In genomic region chr14:59360923-59361794, GRCh38 we compare ENCODE assay signal across 8 cellular contexts.
DNase-seq lines count a peak whose midpoint lies in the region; ATAC-seq, FAIRE-seq and TF ChIP-seq lines count a peak whose summit lies in the region.

No MANE protein-coding gene starts in this region.

- TF ChIP-seq CTCF in WTC11 (IDR thresholded peaks at IDR 0.05), result no peak
- no peak for TF ChIP-seq CTCF in kidney (IDR thresholded peaks at IDR 0.05; ENCODE audit: borderline replicate concordance, extremely low read depth, insufficient read depth)

- peaks cover 0 to 2% of the 10 kb centered on the region in 2 donors for H3K4me1 ChIP-seq in kidney (ENCODE audit: control insufficient read depth in 1 of 2, insufficient read depth in 1 of 2, low read depth in 1 of 2, low read length in 2 of 2)

- no peak; the same call in 1 of the 2 replicates for ATAC-seq in WTC11
- ATAC-seq in HG03039 (IDR thresholded peaks at IDR 0.05; ENCODE audit: unreplicated experiment), result no peak
- ATAC-seq in HG03460 (IDR thresholded peaks at IDR 0.05; ENCODE audit: unreplicated experiment), result no peak

- intact Hi-C loops in kidney (cut with DNase I), result no loop called here

- no peaks in the 10 kb centered on the region; the same call in 1 of the 2 replicates for H3K36me3 Mint-ChIP-seq in WTC11

- peak; percentile 34 for DNase-seq in ELF-1 (ENCODE audit: low read depth, low spot score)
- DNase-seq in NCI-H2081 (lab: John Stamatoyannopoulos, UW), result peak; percentile 55 to 82
- no peak for DNase-seq in WTC11 (ENCODE audit: low spot score)
- DNase-seq in kidney, result peak; percentile 79
- peak; percentile 89 for DNase-seq in urothelium cell line (ENCODE audit: low spot score)
- DNase-seq in central memory CD4-positive, alpha-beta T cell, result no peak

- H3K9ac ChIP-seq in kidney (ENCODE audit: low read length in 2 of 2), result no peak overlapping the region

- no peak overlapping the region for H3K27ac ChIP-seq in kidney (ENCODE audit: low read depth in 2 of 2, low read length in 2 of 2)

- H3K4me3 Mint-ChIP-seq in WTC11, result no peak overlapping the region

- CTCF ChIA-PET in WTC11 (lab: Charles Lee), result no interaction called here

- peaks cover 0 to 3% of the 10 kb centered on the region in 2 donors for H3K36me3 ChIP-seq in kidney (ENCODE audit: control insufficient read depth in 1 of 2, insufficient read depth in 2 of 2, low read length in 2 of 2)

- POLR2A ChIA-PET in WTC11 (lab: Charles Lee), result no interaction called here

- H3K27me3 Mint-ChIP-seq in WTC11 (ENCODE audit: low read depth), result no peaks in the 10 kb centered on the region

- peaks cover 14% of the 10 kb centered on the region for H3K4me1 Mint-ChIP-seq in WTC11

- 0 out of 2 replicates have a peak overlapping the region, but pooled peaks have one; percentile 16 for H3K27ac Mint-ChIP-seq in WTC11

- no peaks in the 10 kb centered on the region for H3K9me3 ChIP-seq in kidney (ENCODE audit: control insufficient read depth in 1 of 2, low read length in 2 of 2)

- H3K9me3 Mint-ChIP-seq in WTC11, result no peaks in the 10 kb centered on the region

- H3K4me3 ChIP-seq in kidney (ENCODE audit: low read length in 2 of 2), result no peak overlapping the region

- FAIRE-seq in kidney (lab: Jason Lieb, UNC) (no peak), urothelium cell line (lab: Jason Lieb, UNC) (peak; percentile 96)

TF ChIP-seq in WTC11, 78 proteins besides CTCF, POLR2A, EP300 and RAD21:
- TF ChIP-seq SMAD3 (CRISPR knock-in tag; IDR thresholded peaks at IDR 0.05; ENCODE audit: borderline replicate concordance) (no peak), TP53 (CRISPR knock-in tag; IDR thresholded peaks at IDR 0.05) (no peak), USF2 (CRISPR knock-in tag; IDR thresholded peaks at IDR 0.05) (no peak), NFE2L1 (CRISPR knock-in tag; IDR thresholded peaks at IDR 0.05) (no peak), E2F1 (CRISPR knock-in tag; IDR thresholded peaks at IDR 0.05) (no peak), E2F5 (CRISPR knock-in tag; IDR thresholded peaks at IDR 0.05) (no peak), ZNF317 (CRISPR knock-in tag; IDR thresholded peaks at IDR 0.05; ENCODE audit: borderline replicate concordance, low read depth) (no peak), FOXJ3 (CRISPR knock-in tag; IDR thresholded peaks at IDR 0.05; ENCODE audit: borderline replicate concordance) (no peak), AFF4 (CRISPR knock-in tag; IDR thresholded peaks at IDR 0.05; ENCODE audit: borderline replicate concordance) (no peak), HMGXB4 (CRISPR knock-in tag; IDR thresholded peaks at IDR 0.05) (no peak), OVOL2 (CRISPR knock-in tag; IDR thresholded peaks at IDR 0.05; ENCODE audit: borderline replicate concordance) (no peak), HMGA2 (CRISPR knock-in tag; IDR thresholded peaks at IDR 0.05) (no peak), ERG (CRISPR knock-in tag; IDR thresholded peaks at IDR 0.05) (no peak), ZNF121 (CRISPR knock-in tag; IDR thresholded peaks at IDR 0.05) (no peak), EMX1 (CRISPR knock-in tag; IDR thresholded peaks at IDR 0.05) (no peak)

Comparison
In these comparisons a context has a peak if more than half of its experiments do, and no peak if none do; other contexts are left out.
1. DNase-seq: peak in ELF-1 (single experiment), NCI-H2081 (2 of 2), kidney (single experiment) and urothelium cell line (single experiment); none in WTC11 (single experiment) and central memory CD4-positive, alpha-beta T cell (single experiment).